In genomic region chr2:91659921-91660275, GRCh38 we compare ENCODE assay signal across 8 cellular contexts.
DNase-seq lines count a peak whose midpoint lies in the region; ATAC-seq, FAIRE-seq and TF ChIP-seq lines count a peak whose summit lies in the region.
"Not testable (repeated sequence)": the region's sequence is repeated elsewhere in the genome, so short reads cannot be mapped to it uniquely, and the experiment has no call there.

No MANE protein-coding gene starts in this region.

- not testable (repeated sequence) for H3K9me3 ChIP-seq in endodermal cell (ENCODE audit: control insufficient read depth, low read length); kidney (ENCODE audit: control insufficient read depth in 1 of 2, low read length in 2 of 2); trophoblast cell (ENCODE audit: insufficient read depth, low read depth, low read length)

- not testable (repeated sequence) for H3K79me1 ChIP-seq in trophoblast cell (ENCODE audit: low read length)

- not testable (repeated sequence) for H2AK5ac ChIP-seq in trophoblast cell (ENCODE audit: low read length)

- peak overlapping the region; percentile 55 for H3K4me2 ChIP-seq in trophoblast cell (ENCODE audit: low read length)

- H2BK12ac ChIP-seq in trophoblast cell (ENCODE audit: low read length) = not testable (repeated sequence)

- H3K36me3 ChIP-seq in endodermal cell (ENCODE audit: control insufficient read depth, insufficient read depth, low read length); kidney (ENCODE audit: control insufficient read depth in 1 of 2, insufficient read depth in 2 of 2, low read length in 2 of 2); trophoblast cell (ENCODE audit: control insufficient read depth in 1 of 2, insufficient read depth in 2 of 2, low read length in 2 of 2): not testable (repeated sequence)

- not testable (repeated sequence) for FAIRE-seq in kidney (lab: Jason Lieb, UNC)

- not testable (repeated sequence) for H2BK120ac ChIP-seq in trophoblast cell (ENCODE audit: insufficient read depth, low read length, poor library complexity)

- H4K8ac ChIP-seq in trophoblast cell (ENCODE audit: low read depth, low read length) = peak overlapping the region; percentile 73

- peak overlapping the region; percentile 43 for H4K12ac ChIP-seq in trophoblast cell (ENCODE audit: low read depth, low read length)

- H3K9ac ChIP-seq in endodermal cell (ENCODE audit: extremely low read depth, low read length, poor library complexity, severe bottlenecking); kidney (ENCODE audit: low read length in 2 of 2); trophoblast cell (ENCODE audit: low read length): not testable (repeated sequence)

- CTCF ChIA-PET in AG04449 (lab: Yijun Ruan, JAX); activated CD8-positive, alpha-beta T cell treated with anti-CD3 and anti-CD28 coated beads for 36 hours (lab: Charles Lee): not testable (repeated sequence)

- H3K4me3 Mint-ChIP-seq in activated CD8-positive, alpha-beta T cell treated with anti-CD3 and anti-CD28 coated beads for 36 hours = peak overlapping the region; percentile 36
- H3K4me3 Mint-ChIP-seq in endodermal cell = peak overlapping the region; percentile 54

- H3K14ac ChIP-seq in trophoblast cell (ENCODE audit: low read length) = not testable (repeated sequence)

- H3K36me3 Mint-ChIP-seq in activated CD8-positive, alpha-beta T cell treated with anti-CD3 and anti-CD28 coated beads for 36 hours (ENCODE audit: low read depth); endodermal cell (ENCODE audit: low read depth): not testable (repeated sequence)

- WGBS in endodermal cell (ENCODE audit: insufficient coverage in 1 of 2, insufficient read length in 1 of 2), 2 experiments = 0% methylated on average over 13 of the region's 34 CpGs; no CpG with 5 or more reads in 1 of the 2 experiments
- no CpG with 5 or more reads among the region's 34 CpGs for WGBS in trophoblast cell (ENCODE audit: extremely low coverage, insufficient coverage, insufficient read length)

- H3K79me2 ChIP-seq in trophoblast cell (ENCODE audit: control insufficient read depth, insufficient read depth, low read length, poor library complexity) = not testable (repeated sequence)

- POLR2A ChIA-PET in AG04449 (lab: Yijun Ruan, JAX); activated CD8-positive, alpha-beta T cell treated with anti-CD3 and anti-CD28 coated beads for 36 hours (lab: Charles Lee): not testable (repeated sequence)

- ATAC-seq in GM19025 (IDR thresholded peaks at IDR 0.05; ENCODE audit: low read depth, unreplicated experiment) (peak; percentile 100), HG02610 (IDR thresholded peaks at IDR 0.05; ENCODE audit: unreplicated experiment) (peak; percentile 89)
- ATAC-seq in activated CD8-positive, alpha-beta T cell treated with anti-CD3 and anti-CD28 coated beads for 36 hours = peak; percentile 93

- not testable (repeated sequence) for H3K27ac ChIP-seq in endodermal cell (ENCODE audit: low read depth, low read length); kidney (ENCODE audit: low read depth in 2 of 2, low read length in 2 of 2); trophoblast cell (ENCODE audit: low read depth, low read length)

- H3K18ac ChIP-seq in trophoblast cell (ENCODE audit: low read length) = not testable (repeated sequence)

- H3K27ac Mint-ChIP-seq in activated CD8-positive, alpha-beta T cell treated with anti-CD3 and anti-CD28 coated beads for 36 hours; endodermal cell: not testable (repeated sequence)

- H3K4ac ChIP-seq in trophoblast cell (ENCODE audit: low read depth, low read length) = not testable (repeated sequence)

- peak overlapping the region; percentile 63 for H2AFZ ChIP-seq in trophoblast cell (ENCODE audit: insufficient read depth, low read length, poor library complexity)

- intact Hi-C loops in activated CD8-positive, alpha-beta T cell treated with anti-CD3 and anti-CD28 coated beads for 36 hours (cut with micrococcal nuclease); kidney (cut with DNase I): not testable (repeated sequence)

- not testable (repeated sequence) for H3K4me1 ChIP-seq in endodermal cell (ENCODE audit: control insufficient read depth, insufficient read depth, low read length); kidney (ENCODE audit: control insufficient read depth in 1 of 2, insufficient read depth in 1 of 2, low read depth in 1 of 2, low read length in 2 of 2); trophoblast cell (ENCODE audit: control insufficient read depth in 1 of 2, insufficient read depth in 2 of 2, low read length in 2 of 2)

- H3K4me1 Mint-ChIP-seq in activated CD8-positive, alpha-beta T cell treated with anti-CD3 and anti-CD28 coated beads for 36 hours (ENCODE audit: low read depth); endodermal cell: not testable (repeated sequence)

- TF ChIP-seq CTCF in AG04449 (IDR thresholded peaks at IDR 0.05; ENCODE audit: insufficient read depth, low read length, missing control alignments); activated CD8-positive, alpha-beta T cell treated with anti-CD3 and anti-CD28 coated beads for 36 hours (IDR thresholded peaks at IDR 0.05); endodermal cell (conservative IDR thresholded peaks at IDR 0.05); kidney (IDR thresholded peaks at IDR 0.05; ENCODE audit: borderline replicate concordance, extremely low read depth, insufficient read depth): not testable (repeated sequence)

- not testable (repeated sequence) for DNase-seq in AG04449 (ENCODE audit: low read depth, low spot score); endodermal cell
- DNase-seq in HT1080 (ENCODE audit: low read depth) (peak; percentile 52), kidney (peak; percentile 41), trophoblast cell (peak; percentile 3 to 25)
- DNase-seq in activated CD8-positive, alpha-beta T cell treated with anti-CD3 and anti-CD28 coated beads for 36 hours = peak; percentile 5

- H2BK5ac ChIP-seq in trophoblast cell (ENCODE audit: low read depth, low read length, poor library complexity) = not testable (repeated sequence)

- H4K91ac ChIP-seq in trophoblast cell (ENCODE audit: low read depth, low read length) = not testable (repeated sequence)

- H3K27me3 Mint-ChIP-seq in activated CD8-positive, alpha-beta T cell treated with anti-CD3 and anti-CD28 coated beads for 36 hours; endodermal cell (ENCODE audit: insufficient read depth): not testable (repeated sequence)

- H3K4me3 ChIP-seq in AG04449 (ENCODE audit: low read depth, low read length) (peak overlapping the region; percentile 52), endodermal cell (ENCODE audit: low read length) (peak overlapping the region; percentile 64), trophoblast cell (ENCODE audit: low read depth, low read length) (peak overlapping the region; percentile 44)
- not testable (repeated sequence) for H3K4me3 ChIP-seq in kidney (ENCODE audit: low read length in 2 of 2)

- H3K23ac ChIP-seq in trophoblast cell (ENCODE audit: low read length) = not testable (repeated sequence)

- not testable (repeated sequence) for H3K27me3 ChIP-seq in endodermal cell (ENCODE audit: control insufficient read depth, insufficient read depth, low read length, poor library complexity, severe bottlenecking); trophoblast cell (ENCODE audit: insufficient read depth, low read length)

- H3K9me3 Mint-ChIP-seq in activated CD8-positive, alpha-beta T cell treated with anti-CD3 and anti-CD28 coated beads for 36 hours; endodermal cell: not testable (repeated sequence)
